Comparison of ENCODE assay signal across 1 cellular context in genomic region chr12:3671330-3672112, GRCh38.
TF ChIP-seq lines count a peak whose summit lies in the region.

No MANE protein-coding gene starts in this region.

TF ChIP-seq in HEK293, 187 proteins besides CTCF, POLR2A, EP300 and RAD21 (continued from another document):
- TF ChIP-seq, protein P1, sequence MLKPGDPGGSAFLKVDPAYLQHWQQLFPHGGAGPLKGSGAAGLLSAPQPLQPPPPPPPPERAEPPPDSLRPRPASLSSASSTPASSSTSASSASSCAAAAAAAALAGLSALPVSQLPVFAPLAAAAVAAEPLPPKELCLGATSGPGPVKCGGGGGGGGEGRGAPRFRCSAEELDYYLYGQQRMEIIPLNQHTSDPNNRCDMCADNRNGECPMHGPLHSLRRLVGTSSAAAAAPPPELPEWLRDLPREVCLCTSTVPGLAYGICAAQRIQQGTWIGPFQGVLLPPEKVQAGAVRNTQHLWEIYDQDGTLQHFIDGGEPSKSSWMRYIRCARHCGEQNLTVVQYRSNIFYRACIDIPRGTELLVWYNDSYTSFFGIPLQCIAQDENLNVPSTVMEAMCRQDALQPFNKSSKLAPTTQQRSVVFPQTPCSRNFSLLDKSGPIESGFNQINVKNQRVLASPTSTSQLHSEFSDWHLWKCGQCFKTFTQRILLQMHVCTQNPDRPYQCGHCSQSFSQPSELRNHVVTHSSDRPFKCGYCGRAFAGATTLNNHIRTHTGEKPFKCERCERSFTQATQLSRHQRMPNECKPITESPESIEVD (tag by site-specific recombination; IDR thresholded peaks at IDR 0.05): no peak
- TF ChIP-seq ZNF16 (tag by site-specific recombination; IDR thresholded peaks at IDR 0.05; ENCODE audit: low read depth): no peak
